8 cellular contexts compared by ENCODE assay signal in genomic region chr5:50440651-50441478, GRCh38. TPM values are rescaled to one million over a fixed set of nuclear protein-coding genes. Genes with fewer than 3 reads are reported as not detected.
A peak's percentile ranks its signal among the peaks of the same experiment; 100 is the strongest.
DNase-seq lines count a peak whose midpoint lies in the region; ATAC-seq, FAIRE-seq and TF ChIP-seq lines count a peak whose summit lies in the region.

EMB (minus strand) TSS chr5:50441288; CDS start chr5:50441151, 137 bp downstream.

- H3K27me3 Mint-ChIP-seq in activated naive CD4-positive, alpha-beta T cell treated with anti-CD3 and anti-CD28 coated beads, Interleukin-2, amount 50 U/mL, for 24 hours = no peaks in the 10 kb centered on the region

- H3K36me3 ChIP-seq in hepatocyte (replicated peaks; ENCODE audit: insufficient read depth, low read depth) = no peaks in the 10 kb centered on the region

- H4K20me1 ChIP-seq in hepatocyte (ENCODE audit: insufficient read depth, poor library complexity, severe bottlenecking) = no peaks in the 10 kb centered on the region

- peak within 1 kb of the TSS; percentile 99 for H2AFZ ChIP-seq in hepatocyte

- in situ Hi-C loops in SK-MEL-5 (cut with HindIII; ENCODE audit: low pct_unique_long_range_greater_than_20kb, low sequenced_read_pairs) = no loop called here

- H3K4me1 ChIP-seq in hepatocyte (ENCODE audit: insufficient read depth) = no peaks in the 10 kb centered on the region

- no peaks in the 10 kb centered on the region for H3K79me2 ChIP-seq in hepatocyte

- no peaks in the 10 kb centered on the region for H3K27me3 ChIP-seq in hepatocyte

- DNase-seq in D341Med (ENCODE audit: low spot score) (peak; percentile 67), HTR-8/SVneo (ENCODE audit: insufficient read length, low spot score) (peak; percentile 92), SK-MEL-5 (ENCODE audit: low read depth, low spot score) (peak; percentile 56), hepatocyte (ENCODE audit: low spot score) (peak; percentile 77), sciatic nerve (ENCODE audit: low spot score) (peak; percentile 66), NCI-H1436 (lab: John Stamatoyannopoulos, UW) (no peak)

- peak within 1 kb of the TSS; percentile 79 for H3K4me3 ChIP-seq in hepatocyte

- H3K4me2 ChIP-seq in hepatocyte = peak within 1 kb of the TSS; percentile 91

- TF ChIP-seq CTCF in hepatocyte (IDR thresholded peaks at IDR 0.05; ENCODE audit: poor library complexity) = peak; percentile 39

- peak within 1 kb of the TSS; percentile 96 for H3K4me3 Mint-ChIP-seq in activated naive CD4-positive, alpha-beta T cell treated with anti-CD3 and anti-CD28 coated beads, Interleukin-2, amount 50 U/mL, for 24 hours

- no peaks in the 10 kb centered on the region for H3K9me3 ChIP-seq in hepatocyte (ENCODE audit: low read depth)

- peak; percentile 98 for FAIRE-seq in HTR-8/SVneo (lab: Jason Lieb, UNC)

- WGBS in hepatocyte (ENCODE audit: low lambda C conversion rate, missing lambda C conversion rate) = under 1% methylated on average over 61 of the region's 80 CpGs

- peaks cover 82% of the 10 kb centered on the region for H3K4me1 Mint-ChIP-seq in activated naive CD4-positive, alpha-beta T cell treated with anti-CD3 and anti-CD28 coated beads, Interleukin-2, amount 50 U/mL, for 24 hours

- intact Hi-C loops in sciatic nerve (cut with DNase I) = no loop called here

- H3K27ac Mint-ChIP-seq in activated naive CD4-positive, alpha-beta T cell treated with anti-CD3 and anti-CD28 coated beads, Interleukin-2, amount 50 U/mL, for 24 hours = peak within 1 kb of the TSS; percentile 98

- ATAC-seq in GM19468 (IDR thresholded peaks at IDR 0.05; ENCODE audit: extremely low read depth, unreplicated experiment) = peak; percentile 33
- ATAC-seq in sciatic nerve = peak; percentile 48

- H3K9me2 ChIP-seq in hepatocyte (replicated peaks; ENCODE audit: insufficient read depth) = no peaks in the 10 kb centered on the region

- no peaks in the 10 kb centered on the region for H3K9me3 Mint-ChIP-seq in activated naive CD4-positive, alpha-beta T cell treated with anti-CD3 and anti-CD28 coated beads, Interleukin-2, amount 50 U/mL, for 24 hours

- H3K36me3 Mint-ChIP-seq in activated naive CD4-positive, alpha-beta T cell treated with anti-CD3 and anti-CD28 coated beads, Interleukin-2, amount 50 U/mL, for 24 hours = no peaks in the 10 kb centered on the region

- H3K27ac ChIP-seq in hepatocyte = peak within 1 kb of the TSS; percentile 73

RNA-seq across cellular contexts. Expression of gene EMB, which starts in this region (rescaled TPM):
- 16.6 and 28.1 TPM in 2 replicates for total RNA-seq in SK-MEL-5 (2014; rRNA removed; shearing (Covaris generic))
- 14.5 and 17.0 TPM in 2 replicates for polyA plus RNA-seq in SK-MEL-5 (2015; cell fraction: cytosol; rRNA removed)
- polyA plus RNA-seq in SK-MEL-5 (2015; cell fraction: nucleus; rRNA removed) = 19.6 and 25.1 TPM in 2 replicates
- total RNA-seq in hepatocyte = 9.8 and 11.0 TPM in 2 replicates
- 6.3 and 8.0 TPM in 2 replicates for polyA plus RNA-seq in hepatocyte
- 17.6 TPM for total RNA-seq in sciatic nerve
